Comparison of ENCODE assay signal across 11 cellular contexts in the genomic region with DNA sequence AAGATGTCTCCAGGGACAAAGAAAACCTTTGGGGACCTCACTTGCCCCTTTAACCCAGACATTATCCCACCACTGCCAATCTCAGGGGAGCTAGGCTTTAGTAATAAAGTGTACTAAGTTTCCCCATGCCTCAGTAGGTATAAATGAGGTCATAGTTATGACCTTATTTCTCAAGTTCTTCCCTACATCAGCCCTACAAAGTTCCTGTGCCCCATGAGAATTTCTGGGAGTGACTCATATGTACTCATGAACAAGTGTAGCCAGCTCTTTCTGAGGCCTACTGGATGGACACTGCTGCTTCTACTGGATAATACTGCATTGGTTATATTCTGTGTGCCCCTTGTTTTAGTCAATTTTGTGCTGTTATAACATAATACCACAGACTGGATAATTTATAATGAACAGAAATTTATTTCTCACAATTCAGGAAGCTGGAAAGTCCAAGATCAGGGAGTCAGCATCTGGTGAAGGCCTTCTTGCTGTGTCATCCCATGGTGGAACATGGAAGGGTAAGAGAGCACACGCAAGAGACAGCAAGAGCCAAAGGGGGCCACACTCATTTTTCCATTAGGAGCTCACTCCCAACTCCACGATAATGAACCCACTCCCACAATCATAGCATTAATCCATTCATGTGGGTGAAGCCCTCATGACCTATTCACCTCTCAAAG. TPM values are rescaled to one million over a fixed set of nuclear protein-coding genes. Genes with fewer than 3 reads are reported as not detected.
DNase-seq lines count a peak whose midpoint lies in the region; ATAC-seq and TF ChIP-seq lines count a peak whose summit lies in the region.
"Had no signal": no experiment of that assay in that cellular context is flagged by ENCODE, and none has a peak within 500 bp of the region (broad histone marks: within the 10 kb centered on the region; RNA-seq: fewer than 3 reads in every experiment).

No MANE protein-coding gene starts in this region.

- no peak overlapping the region for H3K4me3 ChIP-seq in lung

- TF ChIP-seq CTCF in lung (IDR thresholded peaks at IDR 0.05; ENCODE audit: control extremely low read depth, extremely low read depth), result no peak

- DNase-seq in AG20443 (ENCODE audit: low spot score) (peak; percentile 67), RPMI7951 (ENCODE audit: low read depth) (peak; percentile 63), fibroblast of peridontal ligament (ENCODE audit: extremely low read depth) (peak; percentile 82), lung (ENCODE audit: low spot score) (no peak), T-helper 1 cell (no peak), RPMI8226 (no peak), inferior parietal cortex (ENCODE audit: extremely low spot score) (no peak)
- no peak for DNase-seq in NK-92 treated with Interleukin-12 subunit alpha and Interleukin-12 subunit beta, amount 100 ng/mL, for 24 hours (lab: John Stamatoyannopoulos, UW)
- DNase-seq: activated naive CD8-positive, alpha-beta T cell treated with anti-CD3 and anti-CD28 coated beads, Interleukin-2, amount 10 ng/mL, durations not matched to agents 7 days and 5 days had no signal

- ATAC-seq in lung (ENCODE audit: insufficient read depth, low FRiP score), result peak; percentile 68
- ATAC-seq: activated CD4-positive, CD25-positive, alpha-beta regulatory T cell treated with anti-CD3 and anti-CD28 coated beads, Interleukin-2, amount 50 U/mL, for 24 hours; SK-N-SH treated with all-trans-retinoic acid at 6 μM for 48 hours had no signal

- peaks cover 0 to 1% of the 10 kb centered on the region in 2 donors for H3K36me3 ChIP-seq in lung (ENCODE audit: control insufficient read depth in 2 of 2, insufficient read depth in 2 of 2, low read length in 2 of 2)

- H3K27me3 ChIP-seq in lung (ENCODE audit: control insufficient read depth, insufficient read depth), result no peaks in the 10 kb centered on the region

- WGBS in lung, 2 donors, result 95% methylated on average over 2 of the region's 2 CpGs

- H3K4me1 ChIP-seq in lung (ENCODE audit: control insufficient read depth in 2 of 2, insufficient read depth in 2 of 2, low read length in 2 of 2), result no peaks in the 10 kb centered on the region

- no peaks in the 10 kb centered on the region for H3K9me3 ChIP-seq in lung (ENCODE audit: control insufficient read depth in 2 of 2, insufficient read depth in 1 of 2, low read length in 1 of 2)

- no peak overlapping the region for H3K27ac ChIP-seq in lung (ENCODE audit: low read depth in 1 of 2, low read length in 1 of 2)

RNA-seq across cellular contexts. Expression of gene ST3GAL5, which starts 25.2 kb away (rescaled TPM):
- 83.2 and 98.5 TPM in 2 replicates for total RNA-seq in RPMI7951 (2014; rRNA removed; shearing (Covaris generic))
- 100 to 1,000 TPM in 1 of 2 donors, 10 to 100 TPM in 1; 71.1 to 149 TPM for total RNA-seq in lung
- polyA plus RNA-seq in lung, result 10 to 100 TPM; 31.1 to 57.7 TPM

Comparison
In these comparisons a context has a peak if more than half of its experiments do, and no peak if none do; other contexts are left out.
1. DNase-seq: peak in AG20443 (single experiment), RPMI7951 (single experiment) and fibroblast of peridontal ligament (single experiment); none in lung (single experiment), NK-92 treated with Interleukin-12 subunit alpha and Interleukin-12 subunit beta, amount 100 ng/mL, for 24 hours (single experiment), T-helper 1 cell (0 of 5), RPMI8226 (single experiment) and inferior parietal cortex (single experiment).